Comparison of ENCODE assay signal across 8 cellular contexts in the genomic region with DNA sequence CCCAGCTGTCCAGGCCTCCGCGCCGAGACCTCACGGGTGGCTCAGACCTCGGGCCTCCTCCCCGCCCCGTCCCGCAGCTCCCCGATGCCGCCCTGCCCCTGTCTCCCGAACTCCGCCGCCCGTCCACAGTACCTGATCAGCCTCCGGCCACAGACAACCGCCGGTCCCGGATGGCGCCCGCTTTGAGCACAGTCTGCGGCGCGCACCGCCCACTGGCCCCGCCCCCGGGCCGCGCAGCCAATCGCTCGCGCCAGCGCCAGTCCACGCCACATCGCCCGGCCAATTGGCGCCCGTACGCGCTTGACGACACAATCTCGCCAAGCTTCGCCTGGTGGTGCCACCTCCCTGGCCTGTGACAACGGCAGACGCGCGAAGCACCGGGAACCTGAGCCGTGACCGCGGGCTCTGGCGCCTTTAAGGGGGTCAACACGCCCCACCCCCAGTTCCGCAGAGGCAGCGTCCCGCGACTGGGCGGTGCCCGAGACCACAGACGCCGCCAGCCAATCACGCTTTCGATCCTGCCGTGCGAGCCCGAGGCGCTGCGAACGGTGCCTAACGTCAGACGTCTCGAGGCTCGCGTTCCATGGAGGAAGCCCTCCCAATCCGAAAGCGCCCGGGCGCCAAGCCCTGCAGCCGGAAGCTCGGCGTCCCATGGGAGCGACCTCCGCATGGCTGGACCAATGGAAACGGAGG. TPM values are rescaled to one million over a fixed set of nuclear protein-coding genes. Genes with fewer than 3 reads are reported as not detected.
DNase-seq lines count a peak whose midpoint lies in the region; ATAC-seq and TF ChIP-seq lines count a peak whose summit lies in the region.

A gene (minus strand): TSS at position 388 of the 693 bp plus-strand sequence. CDS start 116 bp downstream, at position 272.

- H3K9me3 ChIP-seq in trophoblast cell (ENCODE audit: insufficient read depth, low read depth, low read length) (no peaks in the 10 kb centered on the region), tibial nerve (no peaks in the 10 kb centered on the region)

- H3K79me2 ChIP-seq in trophoblast cell (ENCODE audit: control insufficient read depth, insufficient read depth, low read length, poor library complexity), result peaks cover 25% of the 10 kb centered on the region

- H3K36me3 ChIP-seq in trophoblast cell (ENCODE audit: control insufficient read depth in 1 of 2, insufficient read depth in 2 of 2, low read length in 2 of 2), result peaks cover 8 to 18% of the 10 kb centered on the region in 2 experiments
- peaks cover 0 to 26% (median 0%) of the 10 kb centered on the region in 3 donors for H3K36me3 ChIP-seq in tibial nerve

- intact Hi-C loops in cardiac septum (cut with DNase I), result loop anchor here (2.0 kb wide), 1 partner anchor 60 kb away; a partner anchor contains a TSS

- peak within 1 kb of the TSS; percentile 69 for H2AFZ ChIP-seq in trophoblast cell (ENCODE audit: insufficient read depth, low read length, poor library complexity)

- H3K9ac ChIP-seq in trophoblast cell (ENCODE audit: low read length), result peak within 1 kb of the TSS; percentile 90

- H3K4me1 ChIP-seq in trophoblast cell (ENCODE audit: control insufficient read depth in 1 of 2, insufficient read depth in 2 of 2, low read length in 2 of 2), result peaks cover 5 to 20% of the 10 kb centered on the region in 2 experiments
- H3K4me1 ChIP-seq in tibial nerve, result peaks cover 0 to 70% (median 27%) of the 10 kb centered on the region in 4 donors

- H3K27me3 ChIP-seq in trophoblast cell (ENCODE audit: insufficient read depth, low read length) (no peaks in the 10 kb centered on the region), tibial nerve (no peaks in the 10 kb centered on the region)

- H2AK5ac ChIP-seq in trophoblast cell (ENCODE audit: low read length), result peak within 1 kb of the TSS; percentile 8

- no peaks in the 10 kb centered on the region for H3K27me3 Mint-ChIP-seq in T-cell

- TF ChIP-seq CTCF in GM13977 (IDR thresholded peaks at IDR 0.05; ENCODE audit: extremely low read depth, insufficient read depth, missing control alignments) (no peak), tibial nerve (IDR thresholded peaks at IDR 0.05) (peak in 1 of 5 experiments; percentile 43)

- peak within 1 kb of the TSS; percentile 79 for H3K4me2 ChIP-seq in trophoblast cell (ENCODE audit: low read length)

- peak; percentile 85 to 98 for TF ChIP-seq POLR2A in tibial nerve (IDR thresholded peaks at IDR 0.05)

- peak within 1 kb of the TSS; percentile 91 to 94 (median 92) for H3K4me3 Mint-ChIP-seq in T-cell

- H3K23ac ChIP-seq in trophoblast cell (ENCODE audit: low read length), result peak within 1 kb of the TSS; percentile 96

- H3K4me3 ChIP-seq in trophoblast cell (ENCODE audit: low read depth, low read length), result peak within 1 kb of the TSS; percentile 97
- peak within 1 kb of the TSS; percentile 84 to 98 (median 84) for H3K4me3 ChIP-seq in tibial nerve

- peak within 1 kb of the TSS; percentile 96 for H2BK5ac ChIP-seq in trophoblast cell (ENCODE audit: low read depth, low read length, poor library complexity)

- H3K27ac ChIP-seq in adipose tissue (ENCODE audit: low read depth, low read length), result peak within 1 kb of the TSS; percentile 75
- H3K27ac ChIP-seq in trophoblast cell (ENCODE audit: low read depth, low read length), result peak within 1 kb of the TSS; percentile 99
- peak within 1 kb of the TSS; percentile 99 for H3K27ac ChIP-seq in tibial nerve

- no peaks in the 10 kb centered on the region for H3K9me3 Mint-ChIP-seq in T-cell

- in situ Hi-C loops in GM13977 (cut with MboI; ENCODE audit: low pct_unique_long_range_greater_than_20kb, low sequenced_read_pairs, unreplicated experiment), result no loop called here

- peak within 1 kb of the TSS; percentile 96 for H4K8ac ChIP-seq in trophoblast cell (ENCODE audit: low read depth, low read length)

- H3K18ac ChIP-seq in trophoblast cell (ENCODE audit: low read length), result peak within 1 kb of the TSS; percentile 98

- CTCF ChIA-PET in T-cell (lab: Charles Lee), result no interaction called here

- WGBS in adipose tissue, 3 donors, result 0 to 1% (median 0%) methylated on average over 82 to 83 of the region's 83 CpGs
- WGBS in trophoblast cell (ENCODE audit: extremely low coverage, insufficient coverage, insufficient read length), result no CpG with 5 or more reads among the region's 83 CpGs
- WGBS in tibial nerve, 2 donors, result 0 to 2% methylated on average over 34 to 45 of the region's 83 CpGs

- peaks cover 16% of the 10 kb centered on the region for H3K36me3 Mint-ChIP-seq in T-cell

- POLR2A ChIA-PET in T-cell (lab: Charles Lee), result interaction anchor here (0.6 to 1.6 kb wide), 10 partner anchors 9 to 61 kb away, joined by 3 to 7 read pairs (median 4); a partner anchor contains a TSS

- H4K91ac ChIP-seq in trophoblast cell (ENCODE audit: low read depth, low read length), result peak within 1 kb of the TSS; percentile 95

- H3K14ac ChIP-seq in trophoblast cell (ENCODE audit: low read length), result peak within 1 kb of the TSS; percentile 81

- TF ChIP-seq EP300 in tibial nerve (IDR thresholded peaks at IDR 0.05), result peak; percentile 83 to 93

- H4K12ac ChIP-seq in trophoblast cell (ENCODE audit: low read depth, low read length), result peak within 1 kb of the TSS; percentile 75

- peak within 1 kb of the TSS; percentile 51 for H2BK12ac ChIP-seq in trophoblast cell (ENCODE audit: low read length)

- peaks cover 61 to 77% (median 69%) of the 10 kb centered on the region in 3 donors for H3K4me1 Mint-ChIP-seq in T-cell

- DNase-seq in GM13977 (ENCODE audit: low spot score) (peak; percentile 97), NCI-H146 (lab: John Stamatoyannopoulos, UW) (peak; percentile 100), T-cell (peak; percentile 90 to 98 (median 96)), cardiac septum (ENCODE audit: low spot score) (peak; percentile 98), trophoblast cell (peak; percentile 98), tibial nerve (ENCODE audit: low spot score in 2 of 2) (peak; percentile 93 to 96)

- H3K4ac ChIP-seq in trophoblast cell (ENCODE audit: low read depth, low read length), result peak within 1 kb of the TSS; percentile 39

- ATAC-seq in HG02870 (IDR thresholded peaks at IDR 0.05; ENCODE audit: unreplicated experiment) (peak; percentile 78), T-cell (replicated peaks in 1 of 4) (peak; percentile 79 to 88 (median 86))

- peak within 1 kb of the TSS; percentile 90 for H2BK120ac ChIP-seq in trophoblast cell (ENCODE audit: insufficient read depth, low read length, poor library complexity)

- H3K79me1 ChIP-seq in trophoblast cell (ENCODE audit: low read length), result peaks cover 17% of the 10 kb centered on the region

- H3K27ac Mint-ChIP-seq in T-cell, result peak within 1 kb of the TSS; percentile 97 to 98

RNA-seq across cellular contexts. Expression of the gene that starts here (rescaled TPM):
- total RNA-seq in T-cell (100 to 1,000 TPM in 2 of 5 donors, 10 to 100 TPM in 3; 26.2 to 166 (median 32.8) TPM), cardiac septum (28.9 TPM), tibial nerve (10 to 100 TPM; 25.5 to 41.0 (median 33.4) TPM)
- 10 to 100 TPM; 15.9 to 54.2 (median 49.9) TPM for polyA plus RNA-seq in adipose tissue
- 144 and 145 TPM in 2 replicates for polyA plus RNA-seq in trophoblast cell (2013)

Comparison
In these comparisons a context has a peak if more than half of its experiments do, and no peak if none do; other contexts are left out.
1. Peak in every context shown above with its lines: DNase-seq, ATAC-seq, H3K4me3 ChIP-seq and H3K27ac ChIP-seq.